In the genomic region with DNA sequence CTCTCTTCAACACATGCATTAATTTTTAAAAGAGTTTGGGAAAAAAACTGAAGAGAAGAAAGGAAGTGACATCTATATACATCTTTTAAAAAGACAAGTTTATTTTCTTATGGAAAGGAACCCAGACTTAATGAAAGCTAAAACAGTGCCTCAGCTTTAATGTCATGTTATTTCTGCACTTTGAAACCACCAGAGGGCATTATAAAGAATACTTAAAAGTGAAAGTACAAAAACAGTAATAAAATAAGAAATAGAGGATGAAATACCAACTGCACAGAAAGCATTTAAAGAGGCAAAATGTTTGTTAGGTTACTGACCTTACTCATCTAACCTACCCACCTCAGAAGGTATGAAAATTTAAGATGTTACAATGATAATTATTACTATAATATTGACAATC, we compare ENCODE assay signal across 10 cellular contexts.
DNase-seq lines count a peak whose midpoint lies in the region; ATAC-seq and TF ChIP-seq lines count a peak whose summit lies in the region.
"Had no signal": no experiment of that assay in that cellular context is flagged by ENCODE, and none has a peak within 500 bp of the region (broad histone marks: within the 10 kb centered on the region; RNA-seq: fewer than 3 reads in every experiment).

No MANE protein-coding gene starts in this region.

- no peaks in the 10 kb centered on the region for H3K27me3 ChIP-seq in RWPE2 (ENCODE audit: insufficient read depth, poor library complexity, severe bottlenecking)
- H3K27me3 ChIP-seq in esophagus squamous epithelium, result no peaks in the 10 kb centered on the region
- H3K27me3 ChIP-seq: esophagus muscularis mucosa had no signal

- H3K4me1 ChIP-seq in RWPE2 (ENCODE audit: insufficient read depth, poor library complexity, severe bottlenecking), result peaks cover 9% of the 10 kb centered on the region
- H3K4me1 ChIP-seq in esophagus squamous epithelium, result peaks cover 0 to 8% (median 0%) of the 10 kb centered on the region in 3 donors

- no peak overlapping the region for H3K27ac ChIP-seq in RWPE2 (ENCODE audit: poor library complexity, severe bottlenecking)
- H3K27ac ChIP-seq in esophagus squamous epithelium, result no peak overlapping the region
- H3K27ac ChIP-seq: esophagus muscularis mucosa had no signal

- no peak for TF ChIP-seq POLR2A in esophagus squamous epithelium (IDR thresholded peaks at IDR 0.05)

- ATAC-seq in RWPE2 (ENCODE audit: low read depth), result no peak
- ATAC-seq: right cardiac atrium had no signal

- H3K4me3 ChIP-seq in RWPE2 (ENCODE audit: severe bottlenecking) (no peak overlapping the region), fibroblast of mammary gland (ENCODE audit: control insufficient read depth, low read depth, low read length) (no peak overlapping the region), esophagus squamous epithelium (no peak overlapping the region)
- H3K4me3 ChIP-seq: esophagus muscularis mucosa had no signal

- DNase-seq in AG20443 (ENCODE audit: low spot score) (peak; percentile 18), GM03348 (ENCODE audit: low spot score) (peak; percentile 41), RWPE2 (ENCODE audit: low spot score) (no peak), fibroblast of mammary gland (ENCODE audit: low read depth) (peak; percentile 11), NCI-H146 (lab: John Stamatoyannopoulos, UW) (no peak), esophagus squamous epithelium (lab: John Stamatoyannopoulos, UW) (no peak), RPMI8226 (no peak), AG08396 (ENCODE audit: low spot score) (no peak)
- DNase-seq: right cardiac atrium had no signal

- H3K36me3 ChIP-seq in RWPE2 (ENCODE audit: low read depth) (peaks cover 40% of the 10 kb centered on the region), esophagus squamous epithelium (peaks cover 0 to 85% (median 10%) of the 10 kb centered on the region in 3 donors)

- intact Hi-C loops in esophagus squamous epithelium (cut with DNase I), result no loop called here

- no peaks in the 10 kb centered on the region for H3K9me3 ChIP-seq in RWPE2 (ENCODE audit: severe bottlenecking)
- no peaks in the 10 kb centered on the region for H3K9me3 ChIP-seq in esophagus squamous epithelium
- H3K9me3 ChIP-seq: esophagus muscularis mucosa had no signal

- TF ChIP-seq CTCF in RWPE2 (IDR thresholded peaks at IDR 0.05; ENCODE audit: poor library complexity, severe bottlenecking) (peak; percentile 36), fibroblast of mammary gland (conservative IDR thresholded peaks at IDR 0.05; ENCODE audit: control insufficient read depth, insufficient read depth, low read depth, low read length) (peak; percentile 27), esophagus squamous epithelium (IDR thresholded peaks at IDR 0.05) (peak in 1 of 6 experiments; percentile 27)

Comparison
In these comparisons a context has a peak if more than half of its experiments do, and no peak if none do; other contexts are left out.
1. DNase-seq: peak in AG20443 (single experiment), GM03348 (single experiment) and fibroblast of mammary gland (single experiment); none in RWPE2 (single experiment), NCI-H146 (single experiment), esophagus squamous epithelium (single experiment), RPMI8226 (single experiment) and AG08396 (single experiment).